In the genomic region with DNA sequence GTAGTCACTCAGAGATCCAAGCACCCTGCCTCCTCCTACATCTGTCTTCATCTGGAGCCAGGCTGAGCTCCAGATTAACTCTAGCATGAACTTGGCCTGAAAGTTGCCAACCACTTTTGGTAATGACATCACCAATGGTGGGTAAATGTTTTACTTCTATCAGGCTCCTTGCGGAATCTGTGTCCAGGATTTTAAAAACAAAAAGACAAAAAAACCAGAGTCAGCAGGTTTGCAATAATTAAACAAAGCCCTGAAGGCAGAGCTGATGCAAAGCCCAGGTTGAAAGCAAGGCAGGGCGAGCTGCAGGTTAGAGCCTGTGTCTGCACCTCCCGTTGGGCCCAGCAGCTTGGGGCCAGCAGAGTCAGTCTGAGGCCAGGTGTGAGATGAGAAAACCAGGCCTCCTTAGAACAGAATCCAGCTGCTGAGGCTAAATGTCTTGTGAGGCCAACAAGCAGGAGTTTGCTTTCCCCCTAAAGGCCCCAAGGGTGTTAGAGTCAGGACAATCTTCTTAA, we compare ENCODE assay signal across 1 cellular context.
TF ChIP-seq lines count a peak whose summit lies in the region.

No MANE protein-coding gene starts in this region.

TF ChIP-seq in HepG2, 621 proteins besides CTCF, POLR2A, EP300 and RAD21:
- TF ChIP-seq MAFF (IDR thresholded peaks at IDR 0.05; ENCODE audit: low read depth, low read length) (peak; percentile 55), SSRP1 (CRISPR knock-in tag; IDR thresholded peaks at IDR 0.05) (no peak), NFYB (CRISPR knock-in tag; IDR thresholded peaks at IDR 0.05) (no peak), MAFK (conservative IDR thresholded peaks at IDR 0.05 in 1 of 2, IDR thresholded peaks at IDR 0.05 in 1 of 2; ENCODE audit: low read length in 2 of 2) (peak; percentile 39 to 77; a peak in 3 of 4 replicates), ATF7 (IDR thresholded peaks at IDR 0.05) (peak; percentile 44; the same call in 1 of the 2 replicates), ATF7 (CRISPR knock-in tag; IDR thresholded peaks at IDR 0.05) (no peak), THAP11 (CRISPR knock-in tag; IDR thresholded peaks at IDR 0.05) (no peak)
